Comparison of ENCODE assay signal across 10 cellular contexts in genomic region chr18:9808530-9809241, GRCh38.
A peak's percentile ranks its signal among the peaks of the same experiment; 100 is the strongest.
DNase-seq lines count a peak whose midpoint lies in the region; ATAC-seq and TF ChIP-seq lines count a peak whose summit lies in the region.
"Had no signal": no experiment of that assay in that cellular context is flagged by ENCODE, and none has a peak within 500 bp of the region (broad histone marks: within the 10 kb centered on the region; RNA-seq: fewer than 3 reads in every experiment).

No MANE protein-coding gene starts in this region.

- intact Hi-C loops in sigmoid colon (cut with DNase I) (no loop called here), CD14-positive monocyte (cut with micrococcal nuclease) (loop anchor here in 1 of 2 donors (10.0 kb wide), 1 partner anchor 194 kb away; the partner anchor contains the start of gene PPP4R1)

- peaks cover 0 to 3% (median 0%) of the 10 kb centered on the region in 7 donors for H3K9me3 Mint-ChIP-seq in CD14-positive monocyte
- H3K9me3 Mint-ChIP-seq: activated naive CD8-positive, alpha-beta T cell treated with anti-CD3 and anti-CD28 coated beads, Interleukin-2, amount 10 ng/mL, durations not matched to agents 7 days and 5 days had no signal

- peaks cover 41 to 67% of the 10 kb centered on the region in 2 donors for H3K36me3 Mint-ChIP-seq in CD14-positive monocyte

- no peaks in the 10 kb centered on the region for H3K9me3 ChIP-seq in sigmoid colon

- H3K27me3 Mint-ChIP-seq in CD14-positive monocyte (ENCODE audit: low read depth in 3 of 3) = no peaks in the 10 kb centered on the region

- H3K27ac ChIP-seq in cingulate gyrus (ENCODE audit: low read depth, low read length) (peak overlapping the region; percentile 93), sigmoid colon (peak overlapping the region; percentile 74 to 81 (median 79))

- TF ChIP-seq EP300 in sigmoid colon (IDR thresholded peaks at IDR 0.05) = peak; percentile 12 to 65 (median 22)

- peak; percentile 64 for DNase-seq in H7
- peak; percentile 77 for DNase-seq in islet precursor cell
- DNase-seq in sigmoid colon = peak; percentile 86
- DNase-seq in activated gamma-delta T cell (lab: John Stamatoyannopoulos, UW) = no peak
- DNase-seq in CD14-positive monocyte (ENCODE audit: low spot score) = no peak
- no peak for DNase-seq in stimulated activated naive CD8-positive, alpha-beta T cell treated with anti-CD3 and anti-CD28 coated beads, Interleukin-15, Interleukin-2, amounts not matched to agents 100 U/mL and 50 U/mL, for 24 hours
- DNase-seq in NCI-H146 treated with DMSO at 0.1 percent for 48 hours (lab: John Stamatoyannopoulos, UW; ENCODE audit: unreplicated experiment) = no peak
- DNase-seq: activated naive CD8-positive, alpha-beta T cell treated with anti-CD3 and anti-CD28 coated beads, Interleukin-2, amount 10 ng/mL, durations not matched to agents 7 days and 5 days; DMS53 had no signal

- H3K36me3 ChIP-seq in H7 (replicated peaks; ENCODE audit: control insufficient read depth, insufficient read depth, low read length) = no peaks in the 10 kb centered on the region
- no peaks in the 10 kb centered on the region for H3K36me3 ChIP-seq in sigmoid colon

- H3K4me1 Mint-ChIP-seq in CD14-positive monocyte = peaks cover 15% of the 10 kb centered on the region
- H3K4me1 Mint-ChIP-seq: activated naive CD8-positive, alpha-beta T cell treated with anti-CD3 and anti-CD28 coated beads, Interleukin-2, amount 10 ng/mL, durations not matched to agents 7 days and 5 days had no signal

- H3K4me3 ChIP-seq in H7 (ENCODE audit: insufficient read depth, low read depth, low read length) (no peak overlapping the region), sigmoid colon (no peak overlapping the region)

- no peak for TF ChIP-seq POLR2A in sigmoid colon (IDR thresholded peaks at IDR 0.05)

- no peak overlapping the region for H3K4me3 Mint-ChIP-seq in CD14-positive monocyte
- H3K4me3 Mint-ChIP-seq: activated naive CD8-positive, alpha-beta T cell treated with anti-CD3 and anti-CD28 coated beads, Interleukin-2, amount 10 ng/mL, durations not matched to agents 7 days and 5 days had no signal

- H3K4me1 ChIP-seq in sigmoid colon = peaks cover 0 to 56% (median 47%) of the 10 kb centered on the region in 4 donors

- no peaks in the 10 kb centered on the region for H3K27me3 ChIP-seq in H7 (ENCODE audit: control insufficient read depth, insufficient read depth, low read length)
- H3K27me3 ChIP-seq in sigmoid colon = no peaks in the 10 kb centered on the region

- ATAC-seq in stimulated activated naive CD8-positive, alpha-beta T cell treated with anti-CD3 and anti-CD28 coated beads, Interleukin-15, Interleukin-2, amounts not matched to agents 100 U/mL and 50 U/mL, for 24 hours = no peak

- TF ChIP-seq CTCF in sigmoid colon (IDR thresholded peaks at IDR 0.05) (no peak), CD14-positive monocyte (IDR thresholded peaks at IDR 0.05) (no peak)

- H3K27ac Mint-ChIP-seq in CD14-positive monocyte = no peak overlapping the region
- H3K27ac Mint-ChIP-seq: activated naive CD8-positive, alpha-beta T cell treated with anti-CD3 and anti-CD28 coated beads, Interleukin-2, amount 10 ng/mL, durations not matched to agents 7 days and 5 days had no signal

- 87 to 89% methylated on average over 16 of the region's 16 CpGs for WGBS in sigmoid colon, 2 donors

Comparison
In these comparisons a context has a peak if more than half of its experiments do, and no peak if none do; other contexts are left out.
1. DNase-seq: peak in H7 (single experiment), islet precursor cell (single experiment) and sigmoid colon (single experiment); none in activated gamma-delta T cell (single experiment), CD14-positive monocyte (single experiment), stimulated activated naive CD8-positive, alpha-beta T cell treated with anti-CD3 and anti-CD28 coated beads, Interleukin-15, Interleukin-2, amounts not matched to agents 100 U/mL and 50 U/mL, for 24 hours (single experiment) and NCI-H146 treated with DMSO at 0.1 percent for 48 hours (single experiment).